Comparison of ENCODE assay signal across 22 cellular contexts in genomic region chr16:28983644-28984043, GRCh38. TPM values are rescaled to one million over a fixed set of nuclear protein-coding genes. Genes with fewer than 3 reads are reported as not detected.
DNase-seq lines count a peak whose midpoint lies in the region; ATAC-seq and TF ChIP-seq lines count a peak whose summit lies in the region.
"Had no signal": no experiment of that assay in that cellular context is flagged by ENCODE, and none has a peak within 500 bp of the region (broad histone marks: within the 10 kb centered on the region; RNA-seq: fewer than 3 reads in every experiment).

No MANE protein-coding gene starts in this region.

- H3K4me1 ChIP-seq in CD4-positive, CD25-positive, alpha-beta regulatory T cell (ENCODE audit: control insufficient read depth, insufficient read depth, low read length, poor library complexity, severe bottlenecking) = peaks cover 55% of the 10 kb centered on the region
- H3K4me1 ChIP-seq: ascending aorta, colonic mucosa, left ventricle myocardium inferior, pancreas, tibial nerve had no signal

- peak overlapping the region; percentile 80 for H3K27ac ChIP-seq in CD4-positive, CD25-positive, alpha-beta regulatory T cell (ENCODE audit: insufficient read depth, low read length, poor library complexity, severe bottlenecking)
- H3K27ac ChIP-seq: ascending aorta, colonic mucosa, left ventricle myocardium inferior, pancreas had no signal

- H3K4me3 Mint-ChIP-seq in CD4-positive, CD25-positive, alpha-beta regulatory T cell = peak overlapping the region; percentile 49 to 99 (median 82)
- H3K4me3 Mint-ChIP-seq in T-cell = peak overlapping the region; percentile 72 to 99 (median 99)
- peak overlapping the region; percentile 85 for H3K4me3 Mint-ChIP-seq in central memory CD8-positive, alpha-beta T cell
- H3K4me3 Mint-ChIP-seq in glutamatergic neuron (ENCODE audit: unreplicated experiment) = no peak overlapping the region
- H3K4me3 Mint-ChIP-seq: WTC11 had no signal

- peaks cover 28% of the 10 kb centered on the region for H3K36me3 ChIP-seq in CD4-positive, CD25-positive, alpha-beta regulatory T cell (ENCODE audit: control insufficient read depth, insufficient read depth, low read length)
- H3K36me3 ChIP-seq: colonic mucosa had no signal

- H3K27ac Mint-ChIP-seq in CD4-positive, CD25-positive, alpha-beta regulatory T cell = peak overlapping the region; percentile 47 to 94 (median 89)
- H3K27ac Mint-ChIP-seq in T-cell (peak overlapping the region; percentile 92 to 97), glutamatergic neuron (ENCODE audit: unreplicated experiment) (no peak overlapping the region)
- H3K27ac Mint-ChIP-seq in central memory CD8-positive, alpha-beta T cell (ENCODE audit: low read depth) = peak overlapping the region; percentile 94
- H3K27ac Mint-ChIP-seq: WTC11 had no signal

- intact Hi-C loops in left colon (cut with DNase I, micrococcal nuclease) = no loop called here

- H3K9me3 Mint-ChIP-seq in CD4-positive, CD25-positive, alpha-beta regulatory T cell = peaks cover 0 to 7% (median 1%) of the 10 kb centered on the region in 7 donors
- H3K9me3 Mint-ChIP-seq in T-cell (peaks cover 0 to 6% (median 5%) of the 10 kb centered on the region in 3 donors), glutamatergic neuron (ENCODE audit: unreplicated experiment) (peaks cover 6% of the 10 kb centered on the region)
- peaks cover 7% of the 10 kb centered on the region for H3K9me3 Mint-ChIP-seq in central memory CD8-positive, alpha-beta T cell

- CTCF ChIA-PET in T-cell (lab: Charles Lee) = interaction anchor here in 1 of 2 donors (0.5 kb wide), 1 partner anchor 17 kb away, joined by 3 read pairs; no protein-coding TSS in a partner anchor

- H3K27me3 Mint-ChIP-seq in CD4-positive, CD25-positive, alpha-beta regulatory T cell = peaks cover 5% of the 10 kb centered on the region
- H3K27me3 Mint-ChIP-seq in T-cell = no peaks in the 10 kb centered on the region
- no peaks in the 10 kb centered on the region for H3K27me3 Mint-ChIP-seq in central memory CD8-positive, alpha-beta T cell
- H3K27me3 Mint-ChIP-seq in glutamatergic neuron (ENCODE audit: unreplicated experiment) = peaks cover 3% of the 10 kb centered on the region

- peaks cover 36% of the 10 kb centered on the region for H3K36me3 Mint-ChIP-seq in CD4-positive, CD25-positive, alpha-beta regulatory T cell
- H3K36me3 Mint-ChIP-seq in T-cell (peaks cover 41% of the 10 kb centered on the region), glutamatergic neuron (ENCODE audit: unreplicated experiment) (peaks cover 7% of the 10 kb centered on the region)
- peaks cover 40% of the 10 kb centered on the region for H3K36me3 Mint-ChIP-seq in central memory CD8-positive, alpha-beta T cell (ENCODE audit: insufficient read depth)

- POLR2A ChIA-PET in T-cell (lab: Charles Lee) = no interaction called here

- no peak overlapping the region for H3K4me3 ChIP-seq in CD4-positive, CD25-positive, alpha-beta regulatory T cell (ENCODE audit: low read depth, low read length)
- H3K4me3 ChIP-seq: ascending aorta, colonic mucosa, left ventricle myocardium inferior, pancreas, tibial nerve had no signal

- TF ChIP-seq CTCF in glutamatergic neuron (IDR thresholded peaks at IDR 0.05; ENCODE audit: partially characterized antibody, unreplicated experiment) = no peak

- H3K9me3 ChIP-seq in CD4-positive, CD25-positive, alpha-beta regulatory T cell (ENCODE audit: control insufficient read depth in 2 of 2, low read length in 2 of 2) = peaks cover 0 to 6% of the 10 kb centered on the region in 2 experiments
- H3K9me3 ChIP-seq: ascending aorta, colonic mucosa, pancreas had no signal

- peaks cover 6 to 52% (median 27%) of the 10 kb centered on the region in 4 donors for H3K4me1 Mint-ChIP-seq in CD4-positive, CD25-positive, alpha-beta regulatory T cell
- H3K4me1 Mint-ChIP-seq in T-cell (peaks cover 36 to 51% (median 43%) of the 10 kb centered on the region in 3 donors), glutamatergic neuron (ENCODE audit: low read depth, unreplicated experiment) (no peaks in the 10 kb centered on the region)
- peaks cover 48% of the 10 kb centered on the region for H3K4me1 Mint-ChIP-seq in central memory CD8-positive, alpha-beta T cell
- H3K4me1 Mint-ChIP-seq: WTC11 had no signal

- ATAC-seq in CD4-positive, CD25-positive, alpha-beta regulatory T cell (ENCODE audit: low read depth in 2 of 2) = no peak
- ATAC-seq in T-cell (replicated peaks in 1 of 4) = no peak
- no peak for ATAC-seq in central memory CD8-positive, alpha-beta T cell (replicated peaks; ENCODE audit: extremely low read depth, poor library complexity, severe bottlenecking)
- ATAC-seq in left colon = no peak
- ATAC-seq: PC-3, SK-N-SH treated with all-trans-retinoic acid at 6 μM for 48 hours, WTC11 had no signal

- DNase-seq in CD4-positive, CD25-positive, alpha-beta regulatory T cell = no peak
- DNase-seq in DMS153 (lab: John Stamatoyannopoulos, UW) = peak; percentile 21
- DNase-seq in T-cell = no peak
- no peak for DNase-seq in central memory CD8-positive, alpha-beta T cell (ENCODE audit: low spot score in 2 of 2)
- DNase-seq in cerebellum (ENCODE audit: low spot score) = no peak
- DNase-seq in stimulated activated naive CD4-positive, alpha-beta T cell treated with Interleukin-2 at 50 U/mL for 16 hours (lab: John Stamatoyannopoulos, UW) = no peak
- DNase-seq in glutamatergic neuron = no peak
- no peak for DNase-seq in left colon
- DNase-seq: AML-193; colonic mucosa; DMS79; foreskin melanocyte; left ventricle myocardium inferior; NCI-H2029; NCI-H526 treated with DMSO at 0.1 percent for 48 hours; PC-3; stimulated activated CD4-positive, alpha-beta T cell treated with anti-CD3 and anti-CD28 coated beads, Interleukin-4, amount 100 ng/mL, for 4 hours had no signal

- no peaks in the 10 kb centered on the region for H3K27me3 ChIP-seq in CD4-positive, CD25-positive, alpha-beta regulatory T cell (ENCODE audit: control insufficient read depth, insufficient read depth, low read length)
- H3K27me3 ChIP-seq: ascending aorta, colonic mucosa, pancreas, tibial nerve had no signal

RNA-seq across cellular contexts. Expression of gene LAT, which starts 1.2 kb away (rescaled TPM):
- 282 TPM for total RNA-seq in CD4-positive, CD25-positive, alpha-beta regulatory T cell
- 100 to 1,000 TPM; 287 to 429 (median 317) TPM for polyA plus RNA-seq in CD4-positive, CD25-positive, alpha-beta regulatory T cell
- total RNA-seq in T-cell (100 to 1,000 TPM; 237 to 440 (median 378) TPM), cerebellum (1.3 TPM), glutamatergic neuron (ENCODE audit: unreplicated experiment) (8.3 TPM), left colon (1 to 10 TPM; 6.9 to 7.2 TPM)

RNA-seq across cellular contexts. Expression of gene SPNS1, which starts 9.1 kb away (rescaled TPM):
- 24.5 TPM for total RNA-seq in CD4-positive, CD25-positive, alpha-beta regulatory T cell
- 10 to 100 TPM; 22.3 to 32.9 (median 25.2) TPM for polyA plus RNA-seq in CD4-positive, CD25-positive, alpha-beta regulatory T cell
- total RNA-seq in T-cell = 10 to 100 TPM; 28.2 to 53.2 (median 47.7) TPM
- total RNA-seq in cerebellum = 19.6 TPM
- total RNA-seq in glutamatergic neuron (ENCODE audit: unreplicated experiment) = 50.6 TPM
- 10 to 100 TPM; 31.1 to 32.0 TPM for total RNA-seq in left colon

RNA-seq across cellular contexts. Expression of gene NFATC2IP, which starts 32.9 kb away (rescaled TPM):
- 96.2 TPM for total RNA-seq in CD4-positive, CD25-positive, alpha-beta regulatory T cell
- polyA plus RNA-seq in CD4-positive, CD25-positive, alpha-beta regulatory T cell = 10 to 100 TPM; 22.9 to 30.3 (median 24.9) TPM
- total RNA-seq in T-cell (100 to 1,000 TPM in 3 of 5 donors, 10 to 100 TPM in 2; 78.5 to 111 (median 100) TPM), cerebellum (35.2 TPM), glutamatergic neuron (ENCODE audit: unreplicated experiment) (59.6 TPM), left colon (10 to 100 TPM; 42.9 to 52.0 TPM)

RNA-seq across cellular contexts. Expression of gene CD19, which starts 51.9 kb away (rescaled TPM):
- 0.52 TPM for total RNA-seq in CD4-positive, CD25-positive, alpha-beta regulatory T cell
- 1 to 10 TPM in 1 of 4 donors, not detected in 3; 2.8 TPM for polyA plus RNA-seq in CD4-positive, CD25-positive, alpha-beta regulatory T cell
- 10 to 100 TPM in 1 of 5 donors, 1 to 10 TPM in 3, under 1 TPM in 1; 0.82 to 11.9 (median 3.5) TPM for total RNA-seq in T-cell
- total RNA-seq in cerebellum = not detected
- 0.27 TPM for total RNA-seq in glutamatergic neuron (ENCODE audit: unreplicated experiment)
- 1 to 10 TPM in 1 of 2 donors, under 1 TPM in 1; 0.64 to 1.2 TPM for total RNA-seq in left colon
- total RNA-seq: ascending aorta, left ventricle myocardium inferior, PC-3 had no signal

RNA-seq across cellular contexts. Expression of gene RABEP2, which starts 58.6 kb away (rescaled TPM):
- total RNA-seq in CD4-positive, CD25-positive, alpha-beta regulatory T cell = 28.2 TPM
- polyA plus RNA-seq in CD4-positive, CD25-positive, alpha-beta regulatory T cell = 1 to 10 TPM; 2.9 to 3.9 (median 3.4) TPM
- total RNA-seq in T-cell (10 to 100 TPM; 26.9 to 35.5 (median 33.5) TPM), cerebellum (7.3 TPM), glutamatergic neuron (ENCODE audit: unreplicated experiment) (15.3 TPM), left colon (10 to 100 TPM; 39.6 to 41.4 TPM)

Comparison
In these comparisons a context has a peak if more than half of its experiments do, and no peak if none do; other contexts are left out.
1. RNA of gene LAT, which starts 1.2 kb away (total RNA-seq): 237 to 440 TPM in T-cell and 282 TPM in CD4-positive, CD25-positive, alpha-beta regulatory T cell (single experiment); 8.3 TPM in glutamatergic neuron (single experiment), 6.9 to 7.2 TPM in left colon and 1.3 TPM in cerebellum (single experiment); every median in the first group is over 10 times any median in the second.